ENCODE assay signal across 1 cellular context in genomic region chr14:22883191-22883976, GRCh38.
TF ChIP-seq lines count a peak whose summit lies in the region.

Gene REM2 (plus strand): TSS chr14:22883222. CDS start chr14:22883288, 66 bp downstream.

TF ChIP-seq in IMR-90, 13 proteins besides CTCF, POLR2A, EP300 and RAD21 (continued from another document):
- no peak for TF ChIP-seq FOS (IDR thresholded peaks at IDR 0.05; ENCODE audit: low read depth, low read length)
- TF ChIP-seq ELK1 (IDR thresholded peaks at IDR 0.05; ENCODE audit: borderline replicate concordance, low read depth, low read length) = no peak
- TF ChIP-seq SMC3 (IDR thresholded peaks at IDR 0.05; ENCODE audit: low read depth, low read length) = no peak
- TF ChIP-seq, protein P1, sequence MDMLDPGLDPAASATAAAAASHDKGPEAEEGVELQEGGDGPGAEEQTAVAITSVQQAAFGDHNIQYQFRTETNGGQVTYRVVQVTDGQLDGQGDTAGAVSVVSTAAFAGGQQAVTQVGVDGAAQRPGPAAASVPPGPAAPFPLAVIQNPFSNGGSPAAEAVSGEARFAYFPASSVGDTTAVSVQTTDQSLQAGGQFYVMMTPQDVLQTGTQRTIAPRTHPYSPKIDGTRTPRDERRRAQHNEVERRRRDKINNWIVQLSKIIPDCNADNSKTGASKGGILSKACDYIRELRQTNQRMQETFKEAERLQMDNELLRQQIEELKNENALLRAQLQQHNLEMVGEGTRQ (IDR thresholded peaks at IDR 0.05; ENCODE audit: low read depth, low read length) = no peak
